ENCODE assay signal across 8 cellular contexts in the genomic region with DNA sequence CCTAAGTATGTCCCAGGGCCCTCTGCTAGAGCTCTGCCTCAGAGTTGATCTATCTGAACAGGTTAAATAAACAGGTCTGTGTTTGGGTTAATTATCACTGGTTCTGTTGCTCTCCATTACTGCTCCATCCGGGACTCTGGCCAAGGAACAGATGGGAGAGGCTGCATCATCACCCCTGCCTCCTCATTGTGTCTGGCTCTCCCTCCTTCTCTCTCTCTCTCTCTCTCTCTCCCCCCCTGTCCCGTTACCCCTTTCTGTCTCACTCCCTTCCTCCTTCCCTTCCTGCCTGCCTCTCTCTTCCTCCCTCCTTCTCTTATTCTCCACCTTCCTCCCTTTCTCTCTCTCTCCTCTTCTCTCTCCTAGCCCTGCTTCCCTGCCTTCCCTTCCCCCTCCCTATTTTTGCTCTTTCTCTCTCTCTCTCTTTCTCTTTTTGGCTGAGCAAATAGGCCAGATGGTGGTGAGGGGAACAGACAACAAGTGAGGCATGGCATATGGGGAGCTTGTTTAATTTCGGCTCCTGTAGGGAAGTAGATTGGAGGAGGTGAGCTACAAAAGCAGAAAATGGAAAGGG.
DNase-seq lines count a peak whose midpoint lies in the region; ATAC-seq, FAIRE-seq and TF ChIP-seq lines count a peak whose summit lies in the region.

No MANE protein-coding gene starts in this region.

- H3K9me3 Mint-ChIP-seq in brain (peaks cover 0 to 4% (median 0%) of the 10 kb centered on the region in 5 experiments), mesothelial cell of epicardium (no peaks in the 10 kb centered on the region)
- H3K9me3 Mint-ChIP-seq in activated T-cell treated with anti-CD3 and anti-CD28 coated beads, Interleukin-2, amount 50 U/mL, for 4 hours = no peaks in the 10 kb centered on the region

- H3K27me3 ChIP-seq in AG04450 (ENCODE audit: control insufficient read depth, insufficient read depth, low read length) = peaks cover 23% of the 10 kb centered on the region

- H3K27me3 Mint-ChIP-seq in brain (no peaks in the 10 kb centered on the region), mesothelial cell of epicardium (ENCODE audit: low read depth) (no peaks in the 10 kb centered on the region)
- peaks cover 4% of the 10 kb centered on the region for H3K27me3 Mint-ChIP-seq in activated T-cell treated with anti-CD3 and anti-CD28 coated beads, Interleukin-2, amount 50 U/mL, for 4 hours (ENCODE audit: low read depth)

- ATAC-seq in GM18520 (IDR thresholded peaks at IDR 0.05; ENCODE audit: unreplicated experiment) = no peak
- ATAC-seq in activated T-cell treated with anti-CD3 and anti-CD28 coated beads, Interleukin-2, amount 50 U/mL, for 4 hours = no peak

- no peak for TF ChIP-seq POLR2A in GM12892 (IDR thresholded peaks at IDR 0.05; ENCODE audit: low read depth, low read length)

- CTCF ChIA-PET in AG04450 (lab: Charles Lee) = interaction anchor here (0.6 kb wide), 1 partner anchor 41 kb away, joined by 6 read pairs; no protein-coding TSS in a partner anchor

- no peak overlapping the region for H3K4me3 ChIP-seq in AG04450 (ENCODE audit: low read depth, low read length)

- H3K27ac Mint-ChIP-seq in brain (peak overlapping the region; percentile 92 to 99 (median 95)), mesothelial cell of epicardium (peak overlapping the region; percentile 58)

- no peaks in the 10 kb centered on the region; the same call in 1 of the 2 replicates for H3K9me3 ChIP-seq in AG04450 (ENCODE audit: control insufficient read depth, insufficient read depth, low read length)

- POLR2A ChIA-PET in AG04450 (lab: Yijun Ruan, JAX) = interaction anchor here (0.7 kb wide), 1 partner anchor 13 kb away, joined by 8 read pairs; no protein-coding TSS in a partner anchor

- peaks cover 21% of the 10 kb centered on the region for H3K36me3 Mint-ChIP-seq in brain
- H3K36me3 Mint-ChIP-seq in mesothelial cell of epicardium = peaks cover 11% of the 10 kb centered on the region
- H3K36me3 Mint-ChIP-seq in activated T-cell treated with anti-CD3 and anti-CD28 coated beads, Interleukin-2, amount 50 U/mL, for 4 hours (ENCODE audit: insufficient read depth) = no peaks in the 10 kb centered on the region

- no peak for FAIRE-seq in GM12892 (lab: Jason Lieb, UNC)

- H3K4me3 Mint-ChIP-seq in brain (peak overlapping the region; percentile 52 to 81 (median 77)), mesothelial cell of epicardium (no peak overlapping the region)
- H3K4me3 Mint-ChIP-seq in activated T-cell treated with anti-CD3 and anti-CD28 coated beads, Interleukin-2, amount 50 U/mL, for 4 hours = no peak overlapping the region

- TF ChIP-seq CTCF in AG04450 (IDR thresholded peaks at IDR 0.05; ENCODE audit: low read depth, low read length) (no peak), brain (conservative IDR thresholded peaks at IDR 0.05) (no peak), mesothelial cell of epicardium (IDR thresholded peaks at IDR 0.05; ENCODE audit: unreplicated experiment) (no peak)

- peaks cover 97% of the 10 kb centered on the region for H3K4me1 Mint-ChIP-seq in brain
- H3K4me1 Mint-ChIP-seq in mesothelial cell of epicardium = peaks cover 26% of the 10 kb centered on the region
- no peaks in the 10 kb centered on the region for H3K4me1 Mint-ChIP-seq in activated T-cell treated with anti-CD3 and anti-CD28 coated beads, Interleukin-2, amount 50 U/mL, for 4 hours (ENCODE audit: low read depth)

- no peak overlapping the region for H3K27ac ChIP-seq in AG04450 (ENCODE audit: low read depth, low read length)

- DNase-seq in AG04450 (ENCODE audit: low read depth, low spot score) (peak; percentile 4), NCI-H146 (lab: John Stamatoyannopoulos, UW) (peak; percentile 74), mesothelial cell of epicardium (ENCODE audit: low spot score in 2 of 2, unreplicated experiment in 2 of 2) (no peak), GM12892 (ENCODE audit: insufficient read length) (no peak), iPS-NIHi7 (ENCODE audit: extremely low spot score) (no peak)
- DNase-seq in activated T-cell treated with anti-CD3 and anti-CD28 coated beads, Interleukin-2, amount 50 U/mL, for 4 hours = no peak

Comparison
In these comparisons a context has a peak if more than half of its experiments do, and no peak if none do; other contexts are left out.
1. DNase-seq: peak in AG04450 (single experiment) and NCI-H146 (single experiment); none in mesothelial cell of epicardium (0 of 2), GM12892 (single experiment), activated T-cell treated with anti-CD3 and anti-CD28 coated beads, Interleukin-2, amount 50 U/mL, for 4 hours (single experiment) and iPS-NIHi7 (single experiment).
2. H3K4me3 Mint-ChIP-seq: peak in brain (5 of 5); none in mesothelial cell of epicardium (single experiment) and activated T-cell treated with anti-CD3 and anti-CD28 coated beads, Interleukin-2, amount 50 U/mL, for 4 hours (single experiment).